Comparison of ENCODE assay signal across 13 cellular contexts in genomic region chr6:158061361-158061708, GRCh38.
DNase-seq lines count a peak whose midpoint lies in the region; ATAC-seq and TF ChIP-seq lines count a peak whose summit lies in the region.
"Had no signal": no experiment of that assay in that cellular context is flagged by ENCODE, and none has a peak within 500 bp of the region (broad histone marks: within the 10 kb centered on the region; RNA-seq: fewer than 3 reads in every experiment).

No MANE protein-coding gene starts in this region.

- no peak overlapping the region for H3K4me2 ChIP-seq in mesenchymal stem cell (ENCODE audit: low read length, poor library complexity, severe bottlenecking)
- H3K4me2 ChIP-seq: GM23338, smooth muscle cell had no signal

- H3K27ac Mint-ChIP-seq in T-helper 17 cell: peak overlapping the region; percentile 95
- H3K27ac Mint-ChIP-seq: GM23338 had no signal

- H3K79me1 ChIP-seq in mesenchymal stem cell (replicated peaks; ENCODE audit: low read length, poor library complexity, severe bottlenecking): peaks cover 26% of the 10 kb centered on the region

- no peak overlapping the region for H3K14ac ChIP-seq in mesenchymal stem cell (ENCODE audit: low read length in 2 of 2)

- no peaks in the 10 kb centered on the region for H3K27me3 Mint-ChIP-seq in T-helper 17 cell

- intact Hi-C loops in heart left ventricle (cut with DNase I) (loop anchor here in 3 of 10 donors (5.0 to 10.0 kb wide), 3 partner anchors 79 to 747 kb away; partner anchors contain the start of gene SYNJ2 (in 1 of the 3)), left ventricle myocardium superior (cut with micrococcal nuclease) (loop anchor here (10.0 kb wide), 1 partner anchor 77 kb away; the partner anchor contains the start of gene SYNJ2), transverse colon (cut with DNase I; ENCODE audit: low total_unique reads) (no loop called here)

- H3K4me3 ChIP-seq in heart left ventricle: no peak overlapping the region
- H3K4me3 ChIP-seq in mesenchymal stem cell (ENCODE audit: insufficient read depth in 1 of 2, low read depth in 1 of 2, low read length in 2 of 2): no peak overlapping the region
- no peak overlapping the region for H3K4me3 ChIP-seq in transverse colon
- H3K4me3 ChIP-seq: GM23338, smooth muscle cell had no signal

- TF ChIP-seq CTCF in heart left ventricle (IDR thresholded peaks at IDR 0.05) (no peak), transverse colon (IDR thresholded peaks at IDR 0.05) (no peak)

- in situ Hi-C loops in transverse colon (cut with MboI; ENCODE audit: low pct_ligation_motif_present in 1 of 4, low pct_unique_long_range_greater_than_20kb in 1 of 4, low sequenced_read_pairs in 3 of 4): loop anchor here in 2 of 4 donors (10.0 to 25.0 kb wide), 2 partner anchors 299 to 307 kb away; no protein-coding TSS in a partner anchor
- in situ Hi-C loops in G401 (cut with HindIII; ENCODE audit: low sequenced_read_pairs): no loop called here

- H2BK120ac ChIP-seq in mesenchymal stem cell (ENCODE audit: low read depth, low read length): no peak overlapping the region

- H3K27me3 ChIP-seq in heart left ventricle (no peaks in the 10 kb centered on the region), mesenchymal stem cell (ENCODE audit: control insufficient read depth in 1 of 2, insufficient read depth in 1 of 2, low read length in 2 of 2) (no peaks in the 10 kb centered on the region), transverse colon (no peaks in the 10 kb centered on the region)
- H3K27me3 ChIP-seq: BE2C had no signal

- H3K18ac ChIP-seq in mesenchymal stem cell (ENCODE audit: low read depth in 1 of 2, low read length in 2 of 2): no peak overlapping the region

- peak overlapping the region; percentile 5 for H3K4me3 Mint-ChIP-seq in T-helper 17 cell
- H3K4me3 Mint-ChIP-seq: GM23338 had no signal

- no peak overlapping the region for H4K91ac ChIP-seq in mesenchymal stem cell (ENCODE audit: low read length)

- peaks cover 30% of the 10 kb centered on the region for H3K4me1 Mint-ChIP-seq in T-helper 17 cell

- H2BK12ac ChIP-seq in mesenchymal stem cell (ENCODE audit: low read length in 2 of 2): no peak overlapping the region

- H3K27ac ChIP-seq in heart left ventricle (peak overlapping the region in 11 of 12 donors; percentile 68 to 94 (median 83)), mesenchymal stem cell (ENCODE audit: low read length, poor library complexity, severe bottlenecking) (no peak overlapping the region), transverse colon (peak overlapping the region; percentile 74 to 81 (median 76))

- no peak overlapping the region for H2AFZ ChIP-seq in mesenchymal stem cell (ENCODE audit: low read depth, low read length)
- H2AFZ ChIP-seq: GM23338 had no signal

- no peak for ATAC-seq in heart left ventricle
- no peak for ATAC-seq in left ventricle myocardium superior
- ATAC-seq in T-helper 17 cell: no peak
- no peak for ATAC-seq in HG03135 (IDR thresholded peaks at IDR 0.05; ENCODE audit: unreplicated experiment)
- ATAC-seq: GM23338 had no signal

- H2BK5ac ChIP-seq in mesenchymal stem cell (ENCODE audit: low read depth, low read length, poor library complexity, severe bottlenecking): no peak overlapping the region

- TF ChIP-seq POLR2A in heart left ventricle (IDR thresholded peaks at IDR 0.05) (no peak), transverse colon (IDR thresholded peaks at IDR 0.05) (no peak)

- H2AK5ac ChIP-seq in mesenchymal stem cell (ENCODE audit: low read length, severe bottlenecking): no peak overlapping the region

- H3K36me3 ChIP-seq in heart left ventricle (peaks cover 0 to 50% (median 34%) of the 10 kb centered on the region in 9 donors), mesenchymal stem cell (ENCODE audit: control insufficient read depth in 1 of 2, insufficient read depth in 2 of 2, low read depth in 1 of 2, low read length in 2 of 2) (peaks cover 67 to 73% of the 10 kb centered on the region in 2 experiments), transverse colon (peaks cover 0 to 9% (median 0%) of the 10 kb centered on the region in 4 donors)
- H3K36me3 ChIP-seq: BE2C had no signal

- 63 to 91% (median 82%) methylated on average over 1 to 5 of the region's 5 CpGs for WGBS in heart left ventricle, 4 donors
- WGBS in mesenchymal stem cell: 95% methylated on average over 5 of the region's 5 CpGs
- WGBS in transverse colon (ENCODE audit: low coverage in 1 of 2), 2 donors: 83% methylated on average over 5 of the region's 5 CpGs; no CpG with 5 or more reads in 1 of the 2 donors

- DNase-seq in heart left ventricle (no peak), left ventricle myocardium superior (no peak), T-helper 17 cell (no peak), mesenchymal stem cell (no peak), transverse colon (no peak), G401 (ENCODE audit: low spot score) (no peak)
- DNase-seq in activated CD8-positive, alpha-beta memory T cell treated with anti-CD3 and anti-CD28 coated beads for 24 hours: no peak
- DNase-seq: activated T-cell treated with anti-CD3 and anti-CD28 coated beads for 4 hours, BE2C, foreskin melanocyte had no signal

- no peak overlapping the region for H4K8ac ChIP-seq in mesenchymal stem cell (ENCODE audit: low read length)

- H3K4ac ChIP-seq in mesenchymal stem cell (ENCODE audit: low read depth in 1 of 2, low read length in 2 of 2): no peak overlapping the region

- no peak overlapping the region for H3K23ac ChIP-seq in mesenchymal stem cell (ENCODE audit: low read length in 2 of 2)

- no peak overlapping the region for H2BK15ac ChIP-seq in mesenchymal stem cell (ENCODE audit: low read depth, poor library complexity, severe bottlenecking)

- H3K4me1 ChIP-seq in heart left ventricle (peaks cover 12 to 51% (median 24%) of the 10 kb centered on the region in 12 donors), mesenchymal stem cell (ENCODE audit: control insufficient read depth, insufficient read depth, low read depth, low read length) (peaks cover 43% of the 10 kb centered on the region), transverse colon (peaks cover 13 to 18% (median 16%) of the 10 kb centered on the region in 4 donors)

- H3K9me3 ChIP-seq in heart left ventricle (peaks cover 0 to 11% (median 0%) of the 10 kb centered on the region in 12 donors), T-helper 17 cell (ENCODE audit: control insufficient read depth, low read length, poor library complexity, severe bottlenecking) (no peaks in the 10 kb centered on the region), mesenchymal stem cell (ENCODE audit: control insufficient read depth, low read length) (peaks cover 4% of the 10 kb centered on the region), transverse colon (no peaks in the 10 kb centered on the region)
- H3K9me3 ChIP-seq: BE2C had no signal

- TF ChIP-seq EP300 in transverse colon (IDR thresholded peaks at IDR 0.05; ENCODE audit: low read depth): no peak

- peak overlapping the region; percentile 93 for H3K9ac ChIP-seq in mesenchymal stem cell (ENCODE audit: low read length)

- H3K36me3 Mint-ChIP-seq in T-helper 17 cell (ENCODE audit: low read depth): no peaks in the 10 kb centered on the region
